ENCODE assay signal across 18 cellular contexts in genomic region chr12:124525455-124525854, GRCh38. TPM values are rescaled to one million over a fixed set of nuclear protein-coding genes. Genes with fewer than 3 reads are reported as not detected.
DNase-seq lines count a peak whose midpoint lies in the region; ATAC-seq and TF ChIP-seq lines count a peak whose summit lies in the region.
"Had no signal": no experiment of that assay in that cellular context is flagged by ENCODE, and none has a peak within 500 bp of the region (broad histone marks: within the 10 kb centered on the region; RNA-seq: fewer than 3 reads in every experiment).

No MANE protein-coding gene starts in this region.

- H3K9me3 Mint-ChIP-seq in activated CD4-positive, alpha-beta memory T cell treated with anti-CD3 and anti-CD28 coated beads, Interleukin-2, amount 10 ng/mL, durations not matched to agents 7 days and 5 days, result no peaks in the 10 kb centered on the region
- no peaks in the 10 kb centered on the region for H3K9me3 Mint-ChIP-seq in activated CD8-positive, alpha-beta memory T cell treated with anti-CD3 and anti-CD28 coated beads, Interleukin-2, amount 10 ng/mL, durations not matched to agents 7 days and 5 days (ENCODE audit: low read depth)
- H3K9me3 Mint-ChIP-seq: nephron progenitor cell had no signal

- DNase-seq in NCI-H2171 treated with DMSO at 0.1 percent for 48 hours (lab: John Stamatoyannopoulos, UW) (peak; percentile 45), NCI-H2171 (lab: John Stamatoyannopoulos, UW) (no peak), ascending aorta (ENCODE audit: low spot score in 2 of 2) (peak in 1 of 2 donors; percentile 77), left ventricle myocardium inferior (peak; percentile 51), substantia nigra (lab: John Stamatoyannopoulos, UW) (peak in 24 of 49 donors; percentile 24 to 77 (median 48)), omental fat pad (ENCODE audit: low spot score) (no peak)
- no peak for DNase-seq in activated CD4-positive, alpha-beta memory T cell treated with anti-CD3 and anti-CD28 coated beads, Interleukin-2, amount 10 ng/mL, durations not matched to agents 7 days and 5 days
- no peak for DNase-seq in activated CD8-positive, alpha-beta memory T cell treated with anti-CD3 and anti-CD28 coated beads, Interleukin-2, amount 10 ng/mL, durations not matched to agents 7 days and 5 days
- DNase-seq: 8988T; activated CD4-positive, alpha-beta T cell treated with anti-CD3 and anti-CD28 coated beads, Interleukin-2, amount 50 U/mL, for 1 hour; effector memory CD4-positive, alpha-beta T cell; Kasumi-1; nephron progenitor cell; PC-9; spleen; T-helper 2 cell; thyroid gland had no signal

- H3K36me3 ChIP-seq in ascending aorta, result no peaks in the 10 kb centered on the region
- H3K36me3 ChIP-seq in left ventricle myocardium inferior, result no peaks in the 10 kb centered on the region
- H3K36me3 ChIP-seq: thyroid gland had no signal

- CTCF ChIA-PET in activated CD4-positive, alpha-beta memory T cell treated with anti-CD3 and anti-CD28 coated beads, Interleukin-2, amount 10 ng/mL, durations not matched to agents 7 days and 5 days (lab: Charles Lee), result no interaction called here
- CTCF ChIA-PET in activated CD8-positive, alpha-beta memory T cell treated with anti-CD3 and anti-CD28 coated beads, Interleukin-2, amount 10 ng/mL, durations not matched to agents 7 days and 5 days (lab: Charles Lee), result no interaction called here

- H3K4me3 ChIP-seq in ascending aorta (no peak overlapping the region), left ventricle myocardium inferior (no peak overlapping the region)
- H3K4me3 ChIP-seq: left lung, PC-9, spleen, thyroid gland had no signal

- H3K27me3 ChIP-seq in ascending aorta, result no peaks in the 10 kb centered on the region
- H3K27me3 ChIP-seq in left ventricle myocardium inferior (ENCODE audit: low read depth), result no peaks in the 10 kb centered on the region
- H3K27me3 ChIP-seq: left lung, spleen, thyroid gland had no signal

- H3K27me3 Mint-ChIP-seq in activated CD4-positive, alpha-beta memory T cell treated with anti-CD3 and anti-CD28 coated beads, Interleukin-2, amount 10 ng/mL, durations not matched to agents 7 days and 5 days, result no peaks in the 10 kb centered on the region
- H3K27me3 Mint-ChIP-seq in activated CD8-positive, alpha-beta memory T cell treated with anti-CD3 and anti-CD28 coated beads, Interleukin-2, amount 10 ng/mL, durations not matched to agents 7 days and 5 days, result no peaks in the 10 kb centered on the region

- H3K4me1 ChIP-seq in ascending aorta, result peaks cover 10 to 31% of the 10 kb centered on the region in 2 donors
- H3K4me1 ChIP-seq in left ventricle myocardium inferior, result peaks cover 70% of the 10 kb centered on the region

- no peak for ATAC-seq in omental fat pad (ENCODE audit: low FRiP score)
- ATAC-seq in activated CD8-positive, alpha-beta memory T cell treated with anti-CD3 and anti-CD28 coated beads, Interleukin-2, amount 10 ng/mL, durations not matched to agents 7 days and 5 days, result no peak
- ATAC-seq: left lung had no signal

- no peak overlapping the region for H3K27ac Mint-ChIP-seq in activated CD4-positive, alpha-beta memory T cell treated with anti-CD3 and anti-CD28 coated beads, Interleukin-2, amount 10 ng/mL, durations not matched to agents 7 days and 5 days
- no peak overlapping the region for H3K27ac Mint-ChIP-seq in activated CD8-positive, alpha-beta memory T cell treated with anti-CD3 and anti-CD28 coated beads, Interleukin-2, amount 10 ng/mL, durations not matched to agents 7 days and 5 days

- intact Hi-C loops in ascending aorta (cut with DNase I), result no loop called here
- intact Hi-C loops in left ventricle myocardium inferior (cut with micrococcal nuclease), result no loop called here

- H3K27ac ChIP-seq in ascending aorta (peak overlapping the region; percentile 67 to 78), left ventricle myocardium inferior (replicated peaks) (peak overlapping the region; percentile 41), substantia nigra (ENCODE audit: low read depth, low read length, poor library complexity, severe bottlenecking) (peak overlapping the region; percentile 26)
- H3K27ac ChIP-seq: left lung, spleen had no signal

- no peaks in the 10 kb centered on the region for H3K4me1 Mint-ChIP-seq in activated CD4-positive, alpha-beta memory T cell treated with anti-CD3 and anti-CD28 coated beads, Interleukin-2, amount 10 ng/mL, durations not matched to agents 7 days and 5 days
- H3K4me1 Mint-ChIP-seq in activated CD8-positive, alpha-beta memory T cell treated with anti-CD3 and anti-CD28 coated beads, Interleukin-2, amount 10 ng/mL, durations not matched to agents 7 days and 5 days, result peaks cover 2% of the 10 kb centered on the region

- H3K9me3 ChIP-seq in ascending aorta, result no peaks in the 10 kb centered on the region
- no peaks in the 10 kb centered on the region for H3K9me3 ChIP-seq in left ventricle myocardium inferior (replicated peaks)
- H3K9me3 ChIP-seq: left lung, spleen, thyroid gland had no signal

- peaks cover 2% of the 10 kb centered on the region for H3K36me3 Mint-ChIP-seq in activated CD4-positive, alpha-beta memory T cell treated with anti-CD3 and anti-CD28 coated beads, Interleukin-2, amount 10 ng/mL, durations not matched to agents 7 days and 5 days (ENCODE audit: low read depth)
- H3K36me3 Mint-ChIP-seq in activated CD8-positive, alpha-beta memory T cell treated with anti-CD3 and anti-CD28 coated beads, Interleukin-2, amount 10 ng/mL, durations not matched to agents 7 days and 5 days, result no peaks in the 10 kb centered on the region

- POLR2A ChIA-PET in activated CD4-positive, alpha-beta memory T cell treated with anti-CD3 and anti-CD28 coated beads, Interleukin-2, amount 10 ng/mL, durations not matched to agents 7 days and 5 days (lab: Charles Lee), result no interaction called here

- H3K4me3 Mint-ChIP-seq in activated CD4-positive, alpha-beta memory T cell treated with anti-CD3 and anti-CD28 coated beads, Interleukin-2, amount 10 ng/mL, durations not matched to agents 7 days and 5 days, result no peak overlapping the region
- H3K4me3 Mint-ChIP-seq in activated CD8-positive, alpha-beta memory T cell treated with anti-CD3 and anti-CD28 coated beads, Interleukin-2, amount 10 ng/mL, durations not matched to agents 7 days and 5 days, result no peak overlapping the region
- H3K4me3 Mint-ChIP-seq: nephron progenitor cell had no signal

- no peak for TF ChIP-seq CTCF in ascending aorta (IDR thresholded peaks at IDR 0.05)
- TF ChIP-seq CTCF in left ventricle myocardium inferior (IDR thresholded peaks at IDR 0.05; ENCODE audit: borderline replicate concordance), result no peak
- TF ChIP-seq CTCF in omental fat pad (IDR thresholded peaks at IDR 0.05), result no peak

RNA-seq across cellular contexts. Expression of gene NCOR2, which starts 42.0 kb away (rescaled TPM):
- 134 TPM for total RNA-seq in ascending aorta
- 152 TPM for total RNA-seq in left ventricle myocardium inferior
- 10 to 100 TPM; 53.4 to 85.3 (median 71.9) TPM for total RNA-seq in omental fat pad
- 10 to 100 TPM; 88.9 to 90.8 TPM for total RNA-seq in activated CD4-positive, alpha-beta memory T cell treated with anti-CD3 and anti-CD28 coated beads, Interleukin-2, amount 10 ng/mL, durations not matched to agents 7 days and 5 days
- 10 to 100 TPM; 84.6 to 99.4 TPM for total RNA-seq in activated CD8-positive, alpha-beta memory T cell treated with anti-CD3 and anti-CD28 coated beads, Interleukin-2, amount 10 ng/mL, durations not matched to agents 7 days and 5 days

Comparison
In these comparisons a context has a peak if more than half of its experiments do, and no peak if none do; other contexts are left out.
1. DNase-seq: peak in NCI-H2171 treated with DMSO at 0.1 percent for 48 hours (single experiment) and left ventricle myocardium inferior (single experiment); none in NCI-H2171 (single experiment), omental fat pad (single experiment), activated CD4-positive, alpha-beta memory T cell treated with anti-CD3 and anti-CD28 coated beads, Interleukin-2, amount 10 ng/mL, durations not matched to agents 7 days and 5 days (single experiment) and activated CD8-positive, alpha-beta memory T cell treated with anti-CD3 and anti-CD28 coated beads, Interleukin-2, amount 10 ng/mL, durations not matched to agents 7 days and 5 days (single experiment).
2. Peak in every context shown above with its lines, with median percentiles within 50 percentile points of each other: H3K27ac ChIP-seq.